ENCODE assay signal across 8 cellular contexts in genomic region chr11:78424334-78425270, GRCh38. TPM values are rescaled to one million over a fixed set of nuclear protein-coding genes. Genes with fewer than 3 reads are reported as not detected.
DNase-seq lines count a peak whose midpoint lies in the region; ATAC-seq and TF ChIP-seq lines count a peak whose summit lies in the region.

No MANE protein-coding gene starts in this region.

- H3K9me3 Mint-ChIP-seq in activated naive CD4-positive, alpha-beta T cell treated with anti-CD3 and anti-CD28 coated beads for 36 hours: no peaks in the 10 kb centered on the region

- H3K4me1 Mint-ChIP-seq in activated naive CD4-positive, alpha-beta T cell treated with anti-CD3 and anti-CD28 coated beads for 36 hours (ENCODE audit: low read depth): peaks cover 23% of the 10 kb centered on the region

- no peak overlapping the region for H3K27ac Mint-ChIP-seq in activated naive CD4-positive, alpha-beta T cell treated with anti-CD3 and anti-CD28 coated beads for 36 hours

- no peaks in the 10 kb centered on the region for H3K9me3 ChIP-seq in left lung

- CTCF ChIA-PET in HEK293T (lab: Yijun Ruan, JAX): no interaction called here
- CTCF ChIA-PET in activated naive CD4-positive, alpha-beta T cell treated with anti-CD3 and anti-CD28 coated beads for 36 hours (lab: Charles Lee): interaction anchor here (0.7 kb wide), 1 partner anchor 10 kb away, joined by 3 read pairs; no protein-coding TSS in a partner anchor

- H3K27ac ChIP-seq in left lung: peak overlapping the region; percentile 36 to 87

- H3K36me3 ChIP-seq in left lung: no peaks in the 10 kb centered on the region

- H3K4me3 ChIP-seq in left lung: peak overlapping the region in 1 of 2 donors; percentile 7

- no peak for TF ChIP-seq CTCF in left lung (IDR thresholded peaks at IDR 0.05)

- no peaks in the 10 kb centered on the region for H3K27me3 ChIP-seq in left lung

- intact Hi-C loops in left lung (cut with DNase I): no loop called here
- intact Hi-C loops in activated naive CD4-positive, alpha-beta T cell treated with anti-CD3 and anti-CD28 coated beads for 36 hours (cut with micrococcal nuclease): no loop called here

- ATAC-seq in left lung: peak; percentile 12

- DNase-seq in GM03348 (ENCODE audit: low spot score) (peak; percentile 16), HCEC 1CT (peak; percentile 32), OCI-M1 (lab: John Stamatoyannopoulos, UW) (peak; percentile 96), left lung (no peak), HEK293T (ENCODE audit: extremely low spot score) (no peak), inferior parietal cortex (ENCODE audit: extremely low spot score) (no peak), COLO668 (lab: John Stamatoyannopoulos, UW; ENCODE audit: unreplicated experiment) (no peak)
- no peak for DNase-seq in activated naive CD4-positive, alpha-beta T cell treated with anti-CD3 and anti-CD28 coated beads for 36 hours

- POLR2A ChIA-PET in HEK293T (lab: Yijun Ruan, JAX): no interaction called here

- peaks cover 6 to 57% of the 10 kb centered on the region in 2 donors for H3K4me1 ChIP-seq in left lung

- peaks cover 14% of the 10 kb centered on the region for H3K27me3 Mint-ChIP-seq in activated naive CD4-positive, alpha-beta T cell treated with anti-CD3 and anti-CD28 coated beads for 36 hours (ENCODE audit: low read depth)

- peaks cover 5% of the 10 kb centered on the region for H3K36me3 Mint-ChIP-seq in activated naive CD4-positive, alpha-beta T cell treated with anti-CD3 and anti-CD28 coated beads for 36 hours (ENCODE audit: low read depth)

- H3K4me3 Mint-ChIP-seq in activated naive CD4-positive, alpha-beta T cell treated with anti-CD3 and anti-CD28 coated beads for 36 hours: no peak overlapping the region

TF ChIP-seq in HEK293T, 16 proteins besides CTCF, POLR2A, EP300 and RAD21:
- no peak for TF ChIP-seq CTBP1 (IDR thresholded peaks at IDR 0.05; ENCODE audit: borderline replicate concordance)
- TF ChIP-seq HDGF (IDR thresholded peaks at IDR 0.05; ENCODE audit: borderline replicate concordance): no peak
- TF ChIP-seq ARNT (IDR thresholded peaks at IDR 0.05): no peak
- no peak for TF ChIP-seq FOXK2 (IDR thresholded peaks at IDR 0.05)
- TF ChIP-seq LEF1 (IDR thresholded peaks at IDR 0.05; ENCODE audit: borderline replicate concordance): no peak
- no peak for TF ChIP-seq TARDBP (IDR thresholded peaks at IDR 0.05)
- TF ChIP-seq L3MBTL2 (conservative IDR thresholded peaks at IDR 0.05): no peak
- TF ChIP-seq ZNF384 (IDR thresholded peaks at IDR 0.05): no peak
- TF ChIP-seq SUZ12 (IDR thresholded peaks at IDR 0.05): no peak
- TF ChIP-seq NFRKB (IDR thresholded peaks at IDR 0.05): no peak
- TF ChIP-seq FOXM1 (IDR thresholded peaks at IDR 0.05; ENCODE audit: borderline replicate concordance): no peak
- no peak for TF ChIP-seq ELF4 (IDR thresholded peaks at IDR 0.05)
- no peak for TF ChIP-seq FOXA1 (IDR thresholded peaks at IDR 0.05)

RNA-seq across cellular contexts. Expression of gene GAB2, which starts 7.0 kb away (rescaled TPM):
- total RNA-seq in left lung: 10 to 100 TPM; 43.8 to 59.6 TPM
- total RNA-seq in activated naive CD4-positive, alpha-beta T cell treated with anti-CD3 and anti-CD28 coated beads for 36 hours: 1 to 10 TPM; 1.6 to 2.7 TPM

Comparison
In these comparisons a context has a peak if more than half of its experiments do, and no peak if none do; other contexts are left out.
1. DNase-seq: peak in GM03348 (single experiment), HCEC 1CT (single experiment) and OCI-M1 (single experiment); none in left lung (0 of 2), HEK293T (single experiment), inferior parietal cortex (single experiment), COLO668 (single experiment) and activated naive CD4-positive, alpha-beta T cell treated with anti-CD3 and anti-CD28 coated beads for 36 hours (single experiment).
2. RNA of gene GAB2, which starts 7.0 kb away (total RNA-seq): 43.8 to 59.6 TPM in left lung; 1.6 to 2.7 TPM in activated naive CD4-positive, alpha-beta T cell treated with anti-CD3 and anti-CD28 coated beads for 36 hours; every median in the first group is over 10 times any median in the second.